1 cellular context compared by ENCODE assay signal in genomic region chr6:124964764-124965105, GRCh38.
TF ChIP-seq lines count a peak whose summit lies in the region.

No MANE protein-coding gene starts in this region.

TF ChIP-seq in K562, 482 proteins besides CTCF, POLR2A, EP300 and RAD21 (continued from another document):
- 0 out of 4 replicates have a peak, but pooled peaks of 1 of the 2 experiments have one; percentile 4 for TF ChIP-seq HDAC1 (IDR thresholded peaks at IDR 0.05)
- TF ChIP-seq ZBTB11 (CRISPR knock-in tag; IDR thresholded peaks at IDR 0.05): 0 out of 6 replicates have a peak, but pooled peaks of 1 of the 3 experiments have one; percentile 4
- TF ChIP-seq SPI1 (IDR thresholded peaks at IDR 0.05; ENCODE audit: borderline replicate concordance, low read depth, low read length): 0 out of 2 replicates have a peak, but pooled peaks have one; percentile 23
- no peak for TF ChIP-seq ZNF165 (CRISPR knock-in tag; IDR thresholded peaks at IDR 0.05; ENCODE audit: borderline replicate concordance)
- 0 out of 2 replicates have a peak, but pooled peaks have one; percentile 36 for TF ChIP-seq MYNN (IDR thresholded peaks at IDR 0.05)
- TF ChIP-seq MYNN (CRISPR knock-in tag; IDR thresholded peaks at IDR 0.05): no peak
- TF ChIP-seq ZC3H4 (CRISPR knock-in tag; IDR thresholded peaks at IDR 0.05; ENCODE audit: borderline replicate concordance): no peak
- TF ChIP-seq FOXK2 (conservative IDR thresholded peaks at IDR 0.05 in 1 of 2, IDR thresholded peaks at IDR 0.05 in 1 of 2; ENCODE audit: low read depth in 2 of 2): peak in 1 of 2 experiments; percentile 21; a peak in 1 of 4 replicates
- peak; percentile 19; the same call in 1 of the 2 replicates for TF ChIP-seq SOX6 (IDR thresholded peaks at IDR 0.05)
- no peak for TF ChIP-seq ZSCAN29 (IDR thresholded peaks at IDR 0.05)
